Comparison of ENCODE assay signal across 1 cellular context in the genomic region with DNA sequence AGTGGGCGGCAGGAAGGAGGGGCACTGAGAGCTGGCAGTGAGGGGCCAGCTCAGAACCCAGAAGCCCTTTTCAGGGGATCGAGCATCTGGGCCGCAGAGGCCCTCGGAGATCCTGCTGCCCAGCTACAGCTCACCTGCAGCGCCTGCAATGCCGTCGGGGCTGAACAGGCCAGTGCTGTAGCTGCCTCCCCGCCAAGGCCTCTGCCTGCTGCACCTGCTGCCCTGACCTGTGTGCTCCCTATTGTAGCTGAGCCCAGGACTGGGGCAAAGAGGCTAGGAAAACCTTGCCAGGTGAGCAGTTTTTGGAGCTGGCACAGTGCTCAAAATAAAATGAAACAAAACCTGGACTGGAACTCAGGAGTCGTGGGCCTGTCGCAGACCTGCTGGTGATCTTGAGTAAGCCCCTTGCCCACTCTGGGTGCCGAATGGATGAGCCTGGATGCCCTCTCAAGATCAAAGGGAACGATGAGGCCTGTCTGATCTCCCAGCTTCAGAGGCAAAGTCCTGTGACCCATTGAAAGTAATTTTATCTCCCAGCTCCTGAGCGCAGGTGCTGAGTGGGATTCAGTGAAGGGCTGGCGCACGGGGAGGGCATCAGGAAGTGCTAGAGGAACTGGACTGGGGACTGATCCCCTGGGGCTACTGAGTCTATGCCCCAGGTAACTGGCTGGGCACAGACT.
TF ChIP-seq lines count a peak whose summit lies in the region.

No MANE protein-coding gene starts in this region.

TF ChIP-seq in HCT116, 20 proteins besides CTCF, POLR2A, EP300 and RAD21 (continued from another document):
- TF ChIP-seq SP1 (IDR thresholded peaks at IDR 0.05; ENCODE audit: low read depth) (no peak), JUND (IDR thresholded peaks at IDR 0.05) (no peak), POLR2AphosphoS5 (IDR thresholded peaks at IDR 0.05; ENCODE audit: low read depth, low read length) (no peak), EZH2phosphoT487 (IDR thresholded peaks at IDR 0.05; ENCODE audit: borderline replicate concordance) (no peak), ZBTB33 (IDR thresholded peaks at IDR 0.05; ENCODE audit: extremely low read depth, insufficient replicate concordance, low read length) (no peak)
